Comparison of ENCODE assay signal across 36 cellular contexts in the genomic region with DNA sequence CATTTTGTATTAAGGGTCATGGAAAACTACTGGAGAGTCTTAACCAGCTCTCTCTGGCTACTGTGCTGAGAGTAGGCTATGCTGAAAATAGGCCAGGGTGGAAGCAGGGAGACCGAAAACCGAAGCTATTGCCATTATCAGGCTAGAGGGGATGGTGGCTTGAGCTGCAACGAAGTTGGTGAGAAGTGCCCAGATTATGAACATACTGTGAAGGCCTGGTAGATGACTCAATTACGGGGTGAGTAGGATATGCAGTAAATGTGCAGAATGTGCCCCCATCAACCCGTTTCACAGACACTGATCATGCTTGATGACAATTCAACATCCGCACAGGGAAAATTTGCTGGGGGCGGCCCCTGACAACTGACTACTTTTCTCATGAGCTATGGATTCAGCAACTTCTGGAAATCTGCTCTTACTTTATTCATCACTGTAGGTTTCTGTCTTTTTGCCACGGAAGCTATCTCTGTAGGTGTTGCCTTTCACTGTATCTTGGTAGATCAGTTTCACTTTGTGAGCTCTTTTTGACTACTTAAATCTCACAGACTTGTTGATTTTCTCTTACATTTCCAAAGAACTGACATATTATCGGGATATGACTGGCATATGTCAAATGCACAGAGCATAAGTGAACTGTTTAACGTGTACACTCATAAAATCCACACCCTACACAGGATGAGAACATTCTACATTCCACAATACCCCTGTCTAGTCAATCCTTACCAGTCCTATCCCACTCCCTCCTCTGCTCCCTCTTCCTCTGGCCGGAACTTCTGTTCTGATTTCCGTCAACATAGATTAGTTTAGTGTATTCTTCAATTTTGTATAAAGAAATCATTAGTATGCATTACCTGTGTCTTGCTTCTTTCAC. TPM values are rescaled to one million over a fixed set of nuclear protein-coding genes. Genes with fewer than 3 reads are reported as not detected.
"Had no signal": no experiment of that assay in that cellular context is flagged by ENCODE, and none has a peak within 500 bp of the region (broad histone marks: within the 10 kb centered on the region; RNA-seq: fewer than 3 reads in every experiment).

No MANE protein-coding gene starts in this region.

- H3K36me3 ChIP-seq: adrenal gland, cardiac muscle cell, colonic mucosa, esophagus muscularis mucosa, gastrocnemius medialis had no signal

- H3K9me3 Mint-ChIP-seq: activated CD4-positive, alpha-beta memory T cell treated with anti-CD3 and anti-CD28 coated beads for 36 hours; activated CD4-positive, alpha-beta T cell treated with anti-CD3 and anti-CD28 coated beads, Interleukin-2, amount 10 ng/mL, durations not matched to agents 24 days and 14 days; activated naive CD4-positive, alpha-beta T cell treated with anti-CD3 and anti-CD28 coated beads for 36 hours; activated naive CD4-positive, alpha-beta T cell treated with anti-CD3 and anti-CD28 coated beads, Interleukin-2, amount 50 U/mL, for 24 hours; activated naive CD8-positive, alpha-beta T cell treated with anti-CD3 and anti-CD28 coated beads for 36 hours; activated naive CD8-positive, alpha-beta T cell treated with anti-CD3 and anti-CD28 coated beads, Interleukin-2, amount 50 U/mL, for 24 hours; activated T-helper 1 cell treated with anti-CD3 and anti-CD28 coated beads, Interleukin-12 subunit alpha, Interleukin-12 subunit beta, Interleukin-2, Interleukin-4 antibody, amounts not matched to agents 30 ng/mL and 10 ng/mL and 1 ng/mL, durations not matched to agents 14 hours and 24 hours and 36 hours; activated T-helper 2 cell treated with anti-CD3 and anti-CD28 coated beads, Interferon-gamma antibody, Interleukin-2, Interleukin-4, amounts not matched to agents 10 μg/mL and 5 μg/mL and 100 μg/mL, durations not matched to agents 14 hours and 24 hours and 36 hours had no signal

- H3K27me3 ChIP-seq: adrenal gland, body of pancreas, cardiac muscle cell, colonic mucosa, dorsolateral prefrontal cortex, esophagus muscularis mucosa, foreskin keratinocyte, gastrocnemius medialis had no signal

- H3K4me3 ChIP-seq: adrenal gland, body of pancreas, cardiac muscle cell, colonic mucosa, dorsolateral prefrontal cortex, esophagus muscularis mucosa, gastrocnemius medialis had no signal

- ATAC-seq: activated CD4-positive, alpha-beta T cell treated with anti-CD3 and anti-CD28 coated beads for 36 hours; activated CD8-positive, alpha-beta memory T cell treated with anti-CD3 and anti-CD28 coated beads, Interleukin-2, amount 10 ng/mL, durations not matched to agents 7 days and 5 days; activated CD8-positive, alpha-beta T cell treated with anti-CD3 and anti-CD28 coated beads, Interleukin-2, amount 10 ng/mL, durations not matched to agents 7 days and 5 days; activated naive CD8-positive, alpha-beta T cell treated with anti-CD3 and anti-CD28 coated beads, Interleukin-2, amount 50 U/mL, for 24 hours; body of pancreas; foreskin keratinocyte; gastrocnemius medialis had no signal

- H3K27me3 Mint-ChIP-seq: activated CD4-positive, alpha-beta T cell treated with anti-CD3 and anti-CD28 coated beads, Interleukin-2, amount 10 ng/mL, durations not matched to agents 24 days and 14 days; activated CD8-positive, alpha-beta memory T cell treated with anti-CD3 and anti-CD28 coated beads, Interleukin-2, amount 10 ng/mL, durations not matched to agents 7 days and 5 days; activated naive CD4-positive, alpha-beta T cell treated with anti-CD3 and anti-CD28 coated beads, Interleukin-2, amount 50 U/mL, for 24 hours had no signal

- H3K4me1 ChIP-seq: adrenal gland, body of pancreas, colonic mucosa, esophagus muscularis mucosa, foreskin keratinocyte had no signal

- H3K36me3 Mint-ChIP-seq: activated CD4-positive, alpha-beta memory T cell treated with anti-CD3 and anti-CD28 coated beads for 36 hours; activated CD8-positive, alpha-beta memory T cell treated with anti-CD3 and anti-CD28 coated beads, Interleukin-2, amount 10 ng/mL, durations not matched to agents 7 days and 5 days; activated naive CD4-positive, alpha-beta T cell treated with anti-CD3 and anti-CD28 coated beads, Interleukin-2, amount 50 U/mL, for 24 hours; activated naive CD8-positive, alpha-beta T cell treated with anti-CD3 and anti-CD28 coated beads for 36 hours had no signal

- DNase-seq: activated CD4-positive, alpha-beta memory T cell treated with anti-CD3 and anti-CD28 coated beads for 36 hours; activated CD4-positive, alpha-beta T cell treated with anti-CD3 and anti-CD28 coated beads for 36 hours; activated CD4-positive, alpha-beta T cell treated with anti-CD3 and anti-CD28 coated beads, Interleukin-2, amount 10 ng/mL, durations not matched to agents 24 days and 14 days; activated CD4-positive, CD25-positive, alpha-beta regulatory T cell; activated CD4-positive, CD25-positive, alpha-beta regulatory T cell treated with anti-CD3 and anti-CD28 coated beads, Interleukin-2, amount 50 U/mL, for 72 hours; activated CD8-positive, alpha-beta memory T cell treated with anti-CD3 and anti-CD28 coated beads, Interleukin-2, amount 10 ng/mL, durations not matched to agents 7 days and 5 days; activated CD8-positive, alpha-beta memory T cell treated with anti-CD3 and anti-CD28 coated beads, Interleukin-2, amount 50 U/mL, for 4 hours; activated CD8-positive, alpha-beta T cell treated with anti-CD3 and anti-CD28 coated beads, Interleukin-2, amount 10 ng/mL, durations not matched to agents 7 days and 5 days; activated effector memory CD4-positive, alpha-beta T cell treated with anti-CD3 and anti-CD28 coated beads, Interleukin-2, amount 50 U/mL, for 16 hours; activated naive CD4-positive, alpha-beta T cell treated with anti-CD3 and anti-CD28 coated beads for 36 hours; activated naive CD8-positive, alpha-beta T cell treated with anti-CD3 and anti-CD28 coated beads for 36 hours; activated naive CD8-positive, alpha-beta T cell treated with anti-CD3 and anti-CD28 coated beads, Interleukin-2, amount 50 U/mL, for 24 hours; activated T-cell treated with anti-CD3 and anti-CD28 coated beads, Interleukin-2, amount 50 U/mL, for 1 hour; activated T-cell treated with anti-CD3 and anti-CD28 coated beads, Interleukin-2, amount 50 U/mL, for 48 hours; adrenal gland; amygdala; aorta; body of pancreas; central memory CD4-positive, alpha-beta T cell; cerebellar nuclear complex; colonic mucosa; dorsolateral prefrontal cortex; effector memory CD4-positive, alpha-beta T cell; endodermal cell; erythroblast; foreskin keratinocyte; gastrocnemius medialis; T-helper 2 cell had no signal

- H3K27ac Mint-ChIP-seq: activated CD4-positive, alpha-beta memory T cell treated with anti-CD3 and anti-CD28 coated beads for 36 hours; activated CD4-positive, alpha-beta T cell treated with anti-CD3 and anti-CD28 coated beads for 36 hours; activated CD4-positive, alpha-beta T cell treated with anti-CD3 and anti-CD28 coated beads, Interleukin-2, amount 10 ng/mL, durations not matched to agents 24 days and 14 days; activated CD8-positive, alpha-beta memory T cell treated with anti-CD3 and anti-CD28 coated beads, Interleukin-2, amount 10 ng/mL, durations not matched to agents 7 days and 5 days; activated CD8-positive, alpha-beta T cell treated with anti-CD3 and anti-CD28 coated beads, Interleukin-2, amount 10 ng/mL, durations not matched to agents 7 days and 5 days; activated naive CD4-positive, alpha-beta T cell treated with anti-CD3 and anti-CD28 coated beads for 36 hours; activated naive CD4-positive, alpha-beta T cell treated with anti-CD3 and anti-CD28 coated beads, Interleukin-2, amount 50 U/mL, for 24 hours; activated naive CD8-positive, alpha-beta T cell treated with anti-CD3 and anti-CD28 coated beads for 36 hours; activated naive CD8-positive, alpha-beta T cell treated with anti-CD3 and anti-CD28 coated beads, Interleukin-2, amount 50 U/mL, for 24 hours; activated T-helper 1 cell treated with anti-CD3 and anti-CD28 coated beads, Interleukin-12 subunit alpha, Interleukin-12 subunit beta, Interleukin-2, Interleukin-4 antibody, amounts not matched to agents 30 ng/mL and 10 ng/mL and 1 ng/mL, durations not matched to agents 14 hours and 24 hours and 36 hours; activated T-helper 2 cell treated with anti-CD3 and anti-CD28 coated beads, Interferon-gamma antibody, Interleukin-2, Interleukin-4, amounts not matched to agents 10 μg/mL and 5 μg/mL and 100 μg/mL, durations not matched to agents 14 hours and 24 hours and 36 hours; endodermal cell had no signal

- H3K4me3 Mint-ChIP-seq: activated CD4-positive, alpha-beta memory T cell treated with anti-CD3 and anti-CD28 coated beads for 36 hours; activated CD4-positive, alpha-beta T cell treated with anti-CD3 and anti-CD28 coated beads for 36 hours; activated CD4-positive, alpha-beta T cell treated with anti-CD3 and anti-CD28 coated beads, Interleukin-2, amount 10 ng/mL, durations not matched to agents 24 days and 14 days; activated CD8-positive, alpha-beta memory T cell treated with anti-CD3 and anti-CD28 coated beads, Interleukin-2, amount 10 ng/mL, durations not matched to agents 7 days and 5 days; activated CD8-positive, alpha-beta T cell treated with anti-CD3 and anti-CD28 coated beads, Interleukin-2, amount 10 ng/mL, durations not matched to agents 7 days and 5 days; activated naive CD4-positive, alpha-beta T cell treated with anti-CD3 and anti-CD28 coated beads for 36 hours; activated naive CD4-positive, alpha-beta T cell treated with anti-CD3 and anti-CD28 coated beads, Interleukin-2, amount 50 U/mL, for 24 hours; activated naive CD8-positive, alpha-beta T cell treated with anti-CD3 and anti-CD28 coated beads for 36 hours; activated naive CD8-positive, alpha-beta T cell treated with anti-CD3 and anti-CD28 coated beads, Interleukin-2, amount 50 U/mL, for 24 hours; activated T-helper 1 cell treated with anti-CD3 and anti-CD28 coated beads, Interleukin-12 subunit alpha, Interleukin-12 subunit beta, Interleukin-2, Interleukin-4 antibody, amounts not matched to agents 30 ng/mL and 10 ng/mL and 1 ng/mL, durations not matched to agents 14 hours and 24 hours and 36 hours; endodermal cell had no signal

- H3K27ac ChIP-seq: adrenal gland, body of pancreas, cardiac muscle cell, colonic mucosa, dorsolateral prefrontal cortex, esophagus muscularis mucosa, foreskin keratinocyte, gastrocnemius medialis had no signal

- H3K4me1 Mint-ChIP-seq: activated CD4-positive, alpha-beta T cell treated with anti-CD3 and anti-CD28 coated beads for 36 hours; activated CD4-positive, alpha-beta T cell treated with anti-CD3 and anti-CD28 coated beads, Interleukin-2, amount 10 ng/mL, durations not matched to agents 24 days and 14 days; activated CD8-positive, alpha-beta memory T cell treated with anti-CD3 and anti-CD28 coated beads, Interleukin-2, amount 10 ng/mL, durations not matched to agents 7 days and 5 days; activated naive CD4-positive, alpha-beta T cell treated with anti-CD3 and anti-CD28 coated beads, Interleukin-2, amount 50 U/mL, for 24 hours; activated naive CD8-positive, alpha-beta T cell treated with anti-CD3 and anti-CD28 coated beads for 36 hours; activated naive CD8-positive, alpha-beta T cell treated with anti-CD3 and anti-CD28 coated beads, Interleukin-2, amount 50 U/mL, for 24 hours; endodermal cell had no signal

- H3K9me3 ChIP-seq: adrenal gland, body of pancreas, colonic mucosa, esophagus muscularis mucosa, gastrocnemius medialis had no signal

RNA-seq across cellular contexts. Expression of gene MEP1A, which starts 15.5 kb away (rescaled TPM):
- total RNA-seq: activated CD4-positive, alpha-beta memory T cell treated with anti-CD3 and anti-CD28 coated beads for 36 hours; activated CD4-positive, alpha-beta T cell treated with anti-CD3 and anti-CD28 coated beads for 36 hours; activated CD4-positive, alpha-beta T cell treated with anti-CD3 and anti-CD28 coated beads, Interleukin-2, amount 10 ng/mL, durations not matched to agents 24 days and 14 days; activated CD8-positive, alpha-beta memory T cell treated with anti-CD3 and anti-CD28 coated beads for 36 hours; activated CD8-positive, alpha-beta memory T cell treated with anti-CD3 and anti-CD28 coated beads, Interleukin-2, amount 10 ng/mL, durations not matched to agents 7 days and 5 days; activated CD8-positive, alpha-beta T cell treated with anti-CD3 and anti-CD28 coated beads, Interleukin-2, amount 10 ng/mL, durations not matched to agents 7 days and 5 days; activated naive CD4-positive, alpha-beta T cell treated with anti-CD3 and anti-CD28 coated beads for 36 hours; activated naive CD8-positive, alpha-beta T cell treated with anti-CD3 and anti-CD28 coated beads for 36 hours; activated T-helper 1 cell treated with anti-CD3 and anti-CD28 coated beads, Interleukin-12 subunit alpha, Interleukin-12 subunit beta, Interleukin-2, Interleukin-4 antibody, amounts not matched to agents 30 ng/mL and 10 ng/mL and 1 ng/mL, durations not matched to agents 14 hours and 24 hours and 36 hours; activated T-helper 2 cell treated with anti-CD3 and anti-CD28 coated beads, Interferon-gamma antibody, Interleukin-2, Interleukin-4, amounts not matched to agents 10 μg/mL and 5 μg/mL and 100 μg/mL, durations not matched to agents 14 hours and 24 hours and 36 hours; adrenal gland; aorta; body of pancreas; cardiac muscle cell; endodermal cell; foreskin keratinocyte; glomerular endothelial cell; T-helper 1 cell treated with Interleukin-12 subunit alpha and Interleukin-12 subunit beta and Interleukin-4 antibody, amounts not matched to agents 30 ng/mL and 1 ng/mL, for 36 hours had no signal
- polyA plus RNA-seq: cardiac muscle cell had no signal

RNA-seq across cellular contexts. Expression of gene ANKRD66, which starts 31.0 kb away (rescaled TPM):
- total RNA-seq: activated CD4-positive, alpha-beta memory T cell treated with anti-CD3 and anti-CD28 coated beads for 36 hours; activated CD4-positive, alpha-beta T cell treated with anti-CD3 and anti-CD28 coated beads for 36 hours; activated CD4-positive, alpha-beta T cell treated with anti-CD3 and anti-CD28 coated beads, Interleukin-2, amount 10 ng/mL, durations not matched to agents 24 days and 14 days; activated CD8-positive, alpha-beta memory T cell treated with anti-CD3 and anti-CD28 coated beads for 36 hours; activated CD8-positive, alpha-beta memory T cell treated with anti-CD3 and anti-CD28 coated beads, Interleukin-2, amount 10 ng/mL, durations not matched to agents 7 days and 5 days; activated CD8-positive, alpha-beta T cell treated with anti-CD3 and anti-CD28 coated beads, Interleukin-2, amount 10 ng/mL, durations not matched to agents 7 days and 5 days; activated naive CD4-positive, alpha-beta T cell treated with anti-CD3 and anti-CD28 coated beads for 36 hours; activated naive CD8-positive, alpha-beta T cell treated with anti-CD3 and anti-CD28 coated beads for 36 hours; activated T-helper 1 cell treated with anti-CD3 and anti-CD28 coated beads, Interleukin-12 subunit alpha, Interleukin-12 subunit beta, Interleukin-2, Interleukin-4 antibody, amounts not matched to agents 30 ng/mL and 10 ng/mL and 1 ng/mL, durations not matched to agents 14 hours and 24 hours and 36 hours; activated T-helper 2 cell treated with anti-CD3 and anti-CD28 coated beads, Interferon-gamma antibody, Interleukin-2, Interleukin-4, amounts not matched to agents 10 μg/mL and 5 μg/mL and 100 μg/mL, durations not matched to agents 14 hours and 24 hours and 36 hours; adrenal gland; aorta; body of pancreas; cardiac muscle cell; colonic mucosa; endodermal cell; esophagus muscularis mucosa; foreskin keratinocyte; gastrocnemius medialis; glomerular endothelial cell; T-helper 1 cell treated with Interleukin-12 subunit alpha and Interleukin-12 subunit beta and Interleukin-4 antibody, amounts not matched to agents 30 ng/mL and 1 ng/mL, for 36 hours had no signal
- polyA plus RNA-seq: adrenal gland, aorta, cardiac muscle cell, foreskin keratinocyte had no signal

RNA-seq across cellular contexts. Expression of gene PLA2G7, which starts 42.5 kb away (rescaled TPM):
- total RNA-seq: activated CD4-positive, alpha-beta memory T cell treated with anti-CD3 and anti-CD28 coated beads for 36 hours; activated CD4-positive, alpha-beta T cell treated with anti-CD3 and anti-CD28 coated beads for 36 hours; activated CD4-positive, alpha-beta T cell treated with anti-CD3 and anti-CD28 coated beads, Interleukin-2, amount 10 ng/mL, durations not matched to agents 24 days and 14 days; activated CD8-positive, alpha-beta memory T cell treated with anti-CD3 and anti-CD28 coated beads for 36 hours; activated CD8-positive, alpha-beta memory T cell treated with anti-CD3 and anti-CD28 coated beads, Interleukin-2, amount 10 ng/mL, durations not matched to agents 7 days and 5 days; activated CD8-positive, alpha-beta T cell treated with anti-CD3 and anti-CD28 coated beads, Interleukin-2, amount 10 ng/mL, durations not matched to agents 7 days and 5 days; activated naive CD4-positive, alpha-beta T cell treated with anti-CD3 and anti-CD28 coated beads for 36 hours; activated naive CD8-positive, alpha-beta T cell treated with anti-CD3 and anti-CD28 coated beads for 36 hours; activated T-helper 1 cell treated with anti-CD3 and anti-CD28 coated beads, Interleukin-12 subunit alpha, Interleukin-12 subunit beta, Interleukin-2, Interleukin-4 antibody, amounts not matched to agents 30 ng/mL and 10 ng/mL and 1 ng/mL, durations not matched to agents 14 hours and 24 hours and 36 hours; activated T-helper 2 cell treated with anti-CD3 and anti-CD28 coated beads, Interferon-gamma antibody, Interleukin-2, Interleukin-4, amounts not matched to agents 10 μg/mL and 5 μg/mL and 100 μg/mL, durations not matched to agents 14 hours and 24 hours and 36 hours; cardiac muscle cell; gastrocnemius medialis; glomerular endothelial cell; T-helper 1 cell treated with Interleukin-12 subunit alpha and Interleukin-12 subunit beta and Interleukin-4 antibody, amounts not matched to agents 30 ng/mL and 1 ng/mL, for 36 hours had no signal
- polyA plus RNA-seq: cardiac muscle cell had no signal
